ENCODE assay signal across 9 cellular contexts in genomic region chr4:128571747-128572146, GRCh38.
A peak's percentile ranks its signal among the peaks of the same experiment; 100 is the strongest.
DNase-seq lines count a peak whose midpoint lies in the region; ATAC-seq and TF ChIP-seq lines count a peak whose summit lies in the region.
"Had no signal": no experiment of that assay in that cellular context is flagged by ENCODE, and none has a peak within 500 bp of the region (broad histone marks: within the 10 kb centered on the region; RNA-seq: fewer than 3 reads in every experiment).

No MANE protein-coding gene starts in this region.

- peak; percentile 37 for ATAC-seq in mucosa of descending colon

- H3K9me3 Mint-ChIP-seq in T-helper 2 cell treated with Interferon-gamma antibody and Interleukin-4, amounts not matched to agents 5 μg/mL and 100 μg/mL, for 36 hours = no peaks in the 10 kb centered on the region

- no peaks in the 10 kb centered on the region for H3K9me3 ChIP-seq in mucosa of descending colon

- DNase-seq in AG08396 (ENCODE audit: low spot score) (peak; percentile 66), OCI-M1 (lab: John Stamatoyannopoulos, UW) (peak; percentile 19), epidermal melanocyte (ENCODE audit: insufficient read length, low spot score) (peak; percentile 85), mucosa of descending colon (no peak), NCI-H2171 (lab: John Stamatoyannopoulos, UW) (no peak), NCI-H2171 treated with DMSO at 0.1 percent for 48 hours (lab: John Stamatoyannopoulos, UW) (no peak), Ammon's horn (ENCODE audit: low spot score) (no peak)
- no peak for DNase-seq in T-helper 2 cell treated with Interferon-gamma antibody and Interleukin-4, amounts not matched to agents 5 μg/mL and 100 μg/mL, for 36 hours (ENCODE audit: low spot score)
- DNase-seq: activated T-cell treated with anti-CD3 and anti-CD28 coated beads, Interleukin-2, amount 50 U/mL, for 48 hours had no signal

- H3K27ac Mint-ChIP-seq in T-helper 2 cell treated with Interferon-gamma antibody and Interleukin-4, amounts not matched to agents 5 μg/mL and 100 μg/mL, for 36 hours = no peak overlapping the region

- no peaks in the 10 kb centered on the region for H3K36me3 Mint-ChIP-seq in T-helper 2 cell treated with Interferon-gamma antibody and Interleukin-4, amounts not matched to agents 5 μg/mL and 100 μg/mL, for 36 hours (ENCODE audit: low read depth)

- no peaks in the 10 kb centered on the region for H3K4me1 Mint-ChIP-seq in T-helper 2 cell treated with Interferon-gamma antibody and Interleukin-4, amounts not matched to agents 5 μg/mL and 100 μg/mL, for 36 hours (ENCODE audit: low read depth)

- H3K27me3 Mint-ChIP-seq in T-helper 2 cell treated with Interferon-gamma antibody and Interleukin-4, amounts not matched to agents 5 μg/mL and 100 μg/mL, for 36 hours (ENCODE audit: low read depth) = peaks cover 2% of the 10 kb centered on the region

- intact Hi-C loops in mucosa of descending colon (cut with DNase I, micrococcal nuclease) = loop anchor here in 1 of 2 donors (10.0 kb wide), 1 partner anchor 243 kb away; no protein-coding TSS in a partner anchor

- no peak for TF ChIP-seq CTCF in mucosa of descending colon (IDR thresholded peaks at IDR 0.05)

- H3K4me3 ChIP-seq in mucosa of descending colon = no peak overlapping the region

- peaks cover 4% of the 10 kb centered on the region for H3K36me3 ChIP-seq in mucosa of descending colon (ENCODE audit: low read depth)

- H3K4me1 ChIP-seq in mucosa of descending colon (ENCODE audit: low read depth) = peaks cover 8% of the 10 kb centered on the region

- H3K4me3 Mint-ChIP-seq in T-helper 2 cell treated with Interferon-gamma antibody and Interleukin-4, amounts not matched to agents 5 μg/mL and 100 μg/mL, for 36 hours = no peak overlapping the region

Comparison
In these comparisons a context has a peak if more than half of its experiments do, and no peak if none do; other contexts are left out.
1. DNase-seq: peak in AG08396 (single experiment), OCI-M1 (single experiment) and epidermal melanocyte (single experiment); none in mucosa of descending colon (0 of 3), NCI-H2171 (single experiment), T-helper 2 cell treated with Interferon-gamma antibody and Interleukin-4, amounts not matched to agents 5 μg/mL and 100 μg/mL, for 36 hours (single experiment), NCI-H2171 treated with DMSO at 0.1 percent for 48 hours (single experiment) and Ammon's horn (single experiment).